ENCODE assay signal across 11 cellular contexts in the genomic region with DNA sequence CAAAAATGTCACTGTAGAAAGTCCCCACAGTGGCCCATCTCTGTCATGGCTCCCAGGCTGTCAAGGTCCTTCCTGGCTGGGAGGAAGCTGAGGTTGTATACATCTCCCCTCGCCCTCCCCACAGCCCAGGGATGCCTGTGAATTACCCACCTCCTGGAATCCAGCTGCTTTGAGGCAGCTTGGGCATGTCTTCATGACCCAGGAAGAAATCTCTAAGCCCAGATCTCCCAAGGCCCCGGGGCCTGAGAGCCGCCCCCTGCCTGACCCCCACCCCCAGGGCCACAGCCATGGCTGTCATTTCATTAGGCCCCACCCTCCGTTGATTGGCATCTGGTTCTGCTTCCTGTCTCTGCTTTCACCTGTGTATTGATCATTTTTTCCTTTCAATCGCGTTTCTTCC.
DNase-seq lines count a peak whose midpoint lies in the region; ATAC-seq and TF ChIP-seq lines count a peak whose summit lies in the region.
"Had no signal": no experiment of that assay in that cellular context is flagged by ENCODE, and none has a peak within 500 bp of the region (broad histone marks: within the 10 kb centered on the region; RNA-seq: fewer than 3 reads in every experiment).

No MANE protein-coding gene starts in this region.

- no peak for TF ChIP-seq CTCF in vagina (IDR thresholded peaks at IDR 0.05)

- ATAC-seq in GM18520 (IDR thresholded peaks at IDR 0.05; ENCODE audit: unreplicated experiment) (peak; percentile 21), GM21515 (IDR thresholded peaks at IDR 0.05; ENCODE audit: unreplicated experiment) (peak; percentile 28), HG03432 (IDR thresholded peaks at IDR 0.05; ENCODE audit: unreplicated experiment) (peak; percentile 28)
- no peak for ATAC-seq in naive thymus-derived CD8-positive, alpha-beta T cell
- ATAC-seq: PC-3 had no signal

- H3K4me3 Mint-ChIP-seq in naive thymus-derived CD8-positive, alpha-beta T cell: no peak overlapping the region

- no peaks in the 10 kb centered on the region for H3K79me1 ChIP-seq in trophoblast cell (ENCODE audit: low read length)

- no CpG with 5 or more reads among the region's 6 CpGs for WGBS in trophoblast cell (ENCODE audit: extremely low coverage, insufficient coverage, insufficient read length)

- POLR2A ChIA-PET in naive thymus-derived CD8-positive, alpha-beta T cell (lab: Charles Lee): no interaction called here

- H3K4me1 ChIP-seq in trophoblast cell (ENCODE audit: control insufficient read depth in 1 of 2, insufficient read depth in 2 of 2, low read length in 2 of 2) (no peaks in the 10 kb centered on the region), vagina (peaks cover 9% of the 10 kb centered on the region)

- H2AFZ ChIP-seq in trophoblast cell (ENCODE audit: insufficient read depth, low read length, poor library complexity): no peak overlapping the region

- H4K91ac ChIP-seq in trophoblast cell (ENCODE audit: low read depth, low read length): no peak overlapping the region

- peaks cover 0 to 9% of the 10 kb centered on the region in 2 experiments for H3K36me3 ChIP-seq in trophoblast cell (ENCODE audit: control insufficient read depth in 1 of 2, insufficient read depth in 2 of 2, low read length in 2 of 2)
- no peaks in the 10 kb centered on the region for H3K36me3 ChIP-seq in vagina

- no peak overlapping the region for H3K23ac ChIP-seq in trophoblast cell (ENCODE audit: low read length)

- H3K36me3 Mint-ChIP-seq in naive thymus-derived CD8-positive, alpha-beta T cell: peaks cover 0 to 26% (median 2%) of the 10 kb centered on the region in 3 donors

- peaks cover 0 to 1% (median 0%) of the 10 kb centered on the region in 9 donors for H3K9me3 Mint-ChIP-seq in naive thymus-derived CD8-positive, alpha-beta T cell

- H4K12ac ChIP-seq in trophoblast cell (ENCODE audit: low read depth, low read length): no peak overlapping the region

- DNase-seq in naive thymus-derived CD8-positive, alpha-beta T cell: no peak
- DNase-seq in NCI-H1694 (lab: John Stamatoyannopoulos, UW) (no peak), trophoblast cell (no peak), vagina (ENCODE audit: extremely low spot score in 2 of 2) (no peak)
- DNase-seq in effector CD4-positive, alpha-beta T cell: no peak
- DNase-seq: foreskin fibroblast, NCI-H2029 treated with DMSO at 0.1 percent for 48 hours, PC-3 had no signal

- peaks cover 24 to 36% (median 27%) of the 10 kb centered on the region in 4 donors for H3K4me1 Mint-ChIP-seq in naive thymus-derived CD8-positive, alpha-beta T cell

- H3K27me3 ChIP-seq in trophoblast cell (ENCODE audit: insufficient read depth, low read length) (no peaks in the 10 kb centered on the region), vagina (no peaks in the 10 kb centered on the region)

- H3K4ac ChIP-seq in trophoblast cell (ENCODE audit: low read depth, low read length): no peak overlapping the region

- H3K27ac Mint-ChIP-seq in naive thymus-derived CD8-positive, alpha-beta T cell: peak overlapping the region in 6 of 10 donors; percentile 1 to 82 (median 50)

- H3K9me3 ChIP-seq in trophoblast cell (ENCODE audit: insufficient read depth, low read depth, low read length): peaks cover 5% of the 10 kb centered on the region
- H3K9me3 ChIP-seq in vagina: no peaks in the 10 kb centered on the region

- no peak overlapping the region for H2BK120ac ChIP-seq in trophoblast cell (ENCODE audit: insufficient read depth, low read length, poor library complexity)

- H3K4me2 ChIP-seq in trophoblast cell (ENCODE audit: low read length): no peak overlapping the region

- H4K8ac ChIP-seq in trophoblast cell (ENCODE audit: low read depth, low read length): no peak overlapping the region

- H3K27ac ChIP-seq in trophoblast cell (ENCODE audit: low read depth, low read length) (no peak overlapping the region), vagina (no peak overlapping the region)

- intact Hi-C loops in vagina (cut with DNase I): no loop called here

- H3K4me3 ChIP-seq in trophoblast cell (ENCODE audit: low read depth, low read length) (no peak overlapping the region), vagina (no peak overlapping the region)

- H3K18ac ChIP-seq in trophoblast cell (ENCODE audit: low read length): no peak overlapping the region

- H3K9ac ChIP-seq in trophoblast cell (ENCODE audit: low read length): no peak overlapping the region

- no peak for TF ChIP-seq POLR2A in vagina (IDR thresholded peaks at IDR 0.05)

- no peaks in the 10 kb centered on the region for H3K79me2 ChIP-seq in trophoblast cell (ENCODE audit: control insufficient read depth, insufficient read depth, low read length, poor library complexity)

- no peak overlapping the region for H2BK12ac ChIP-seq in trophoblast cell (ENCODE audit: low read length)

- H2BK5ac ChIP-seq in trophoblast cell (ENCODE audit: low read depth, low read length, poor library complexity): no peak overlapping the region

- H3K14ac ChIP-seq in trophoblast cell (ENCODE audit: low read length): no peak overlapping the region

- H2AK5ac ChIP-seq in trophoblast cell (ENCODE audit: low read length): no peak overlapping the region

- no peaks in the 10 kb centered on the region for H3K27me3 Mint-ChIP-seq in naive thymus-derived CD8-positive, alpha-beta T cell

Comparison
In these comparisons a context has a peak if more than half of its experiments do, and no peak if none do; other contexts are left out.
1. ATAC-seq: peak in GM18520 (single experiment), GM21515 (single experiment) and HG03432 (single experiment); none in naive thymus-derived CD8-positive, alpha-beta T cell (0 of 2).